In genomic region chr17:74770498-74771318, GRCh38 we compare ENCODE assay signal across 1 cellular context.
A peak's percentile ranks its signal among the peaks of the same experiment; 100 is the strongest.
TF ChIP-seq lines count a peak whose summit lies in the region.

No MANE protein-coding gene starts in this region.

TF ChIP-seq in HepG2, 621 proteins besides CTCF, POLR2A, EP300 and RAD21 (continued from another document and continues in another):
- TF ChIP-seq ZBTB4 (CRISPR knock-in tag; IDR thresholded peaks at IDR 0.05; ENCODE audit: borderline replicate concordance) (no peak), RERE (CRISPR knock-in tag; IDR thresholded peaks at IDR 0.05; ENCODE audit: low read depth) (no peak), ATAD3A (CRISPR knock-in tag; IDR thresholded peaks at IDR 0.05) (no peak), GFI1 (CRISPR knock-in tag; IDR thresholded peaks at IDR 0.05; ENCODE audit: borderline replicate concordance) (0 out of 2 replicates have a peak, but pooled peaks have one; percentile 17), MATR3 (CRISPR knock-in tag; IDR thresholded peaks at IDR 0.05) (no peak), ATF4 (CRISPR knock-in tag; IDR thresholded peaks at IDR 0.05) (no peak), RBM22 (optimal IDR thresholded peaks at IDR 0.05; ENCODE audit: low read length) (peak; percentile 92), NCOA5 (CRISPR knock-in tag; IDR thresholded peaks at IDR 0.05) (no peak), ZSCAN20 (CRISPR knock-in tag; IDR thresholded peaks at IDR 0.05; ENCODE audit: borderline replicate concordance) (no peak), XBP1 (CRISPR knock-in tag; IDR thresholded peaks at IDR 0.05) (no peak), IRX3 (CRISPR knock-in tag; IDR thresholded peaks at IDR 0.05; ENCODE audit: borderline replicate concordance, low read depth) (no peak), ARNT2 (CRISPR knock-in tag; IDR thresholded peaks at IDR 0.05; ENCODE audit: low read depth) (no peak; the same call in 1 of the 2 replicates), TCF7 (IDR thresholded peaks at IDR 0.05; ENCODE audit: low read depth) (no peak), ZNF253 (CRISPR knock-in tag; IDR thresholded peaks at IDR 0.05; ENCODE audit: borderline replicate concordance) (0 out of 2 replicates have a peak, but pooled peaks have one; percentile 66), ZNF569 (CRISPR knock-in tag; IDR thresholded peaks at IDR 0.05; ENCODE audit: borderline replicate concordance) (0 out of 2 replicates have a peak, but pooled peaks have one; percentile 24), GABPA (IDR thresholded peaks at IDR 0.05; ENCODE audit: low read depth, low read length) (no peak), GABPA (CRISPR knock-in tag; IDR thresholded peaks at IDR 0.05; ENCODE audit: low read depth) (peak; percentile 30; the same call in 1 of the 2 replicates), ZNF280D (CRISPR knock-in tag; IDR thresholded peaks at IDR 0.05) (0 out of 2 replicates have a peak, but pooled peaks have one; percentile 26), CBX5 (CRISPR knock-in tag; IDR thresholded peaks at IDR 0.05; ENCODE audit: borderline replicate concordance) (0 out of 2 replicates have a peak, but pooled peaks have one; percentile 61), ZNF839 (CRISPR knock-in tag; IDR thresholded peaks at IDR 0.05; ENCODE audit: borderline replicate concordance) (no peak), SRSF1 (optimal IDR thresholded peaks at IDR 0.05; ENCODE audit: low read depth, low read length) (no peak), ZNF224 (CRISPR knock-in tag; IDR thresholded peaks at IDR 0.05) (no peak), ZNF10 (CRISPR knock-in tag; IDR thresholded peaks at IDR 0.05; ENCODE audit: borderline replicate concordance, low read depth) (no peak), SIN3A (IDR thresholded peaks at IDR 0.05; ENCODE audit: borderline replicate concordance, low read depth, low read length) (no peak), IKZF1 (IDR thresholded peaks at IDR 0.05) (no peak), ZNF644 (CRISPR knock-in tag; IDR thresholded peaks at IDR 0.05; ENCODE audit: low read depth) (no peak), E2F5 (CRISPR knock-in tag; conservative IDR thresholded peaks at IDR 0.05) (0 out of 2 replicates have a peak, but pooled peaks have one; percentile 18), ZNF513 (CRISPR knock-in tag; conservative IDR thresholded peaks at IDR 0.05) (no peak), WIZ (CRISPR knock-in tag; IDR thresholded peaks at IDR 0.05) (no peak), ETV6 (CRISPR knock-in tag; conservative IDR thresholded peaks at IDR 0.05) (no peak), ELF4 (CRISPR knock-in tag; IDR thresholded peaks at IDR 0.05; ENCODE audit: borderline replicate concordance) (0 out of 2 replicates have a peak, but pooled peaks have one; percentile 60), ZNF784 (CRISPR knock-in tag; IDR thresholded peaks at IDR 0.05; ENCODE audit: borderline replicate concordance) (0 out of 2 replicates have a peak, but pooled peaks have one; percentile 11), KDM1A (CRISPR knock-in tag; IDR thresholded peaks at IDR 0.05) (peak; percentile 21; the same call in 1 of the 2 replicates), NFIB (CRISPR knock-in tag; IDR thresholded peaks at IDR 0.05; ENCODE audit: borderline replicate concordance) (no peak), ZNF768 (CRISPR knock-in tag; IDR thresholded peaks at IDR 0.05) (no peak), REPIN1 (CRISPR knock-in tag; IDR thresholded peaks at IDR 0.05; ENCODE audit: borderline replicate concordance, low read depth) (peak; percentile 89; the same call in 1 of the 2 replicates), TERF1 (CRISPR knock-in tag; IDR thresholded peaks at IDR 0.05) (no peak), KDM3A (CRISPR knock-in tag; IDR thresholded peaks at IDR 0.05; ENCODE audit: low read depth) (peak; percentile 87; the same call in 1 of the 2 replicates), DBP (CRISPR knock-in tag; IDR thresholded peaks at IDR 0.05; ENCODE audit: not compliant biosample characterization) (no peak), ZNF264 (CRISPR knock-in tag; IDR thresholded peaks at IDR 0.05) (no peak), SP4 (CRISPR knock-in tag; IDR thresholded peaks at IDR 0.05) (peak; percentile 61; the same call in 1 of the 2 replicates), ZMYM4 (CRISPR knock-in tag; IDR thresholded peaks at IDR 0.05) (no peak; the same call in 1 of the 2 replicates)
